ENCODE assay signal across 1 cellular context in the genomic region with DNA sequence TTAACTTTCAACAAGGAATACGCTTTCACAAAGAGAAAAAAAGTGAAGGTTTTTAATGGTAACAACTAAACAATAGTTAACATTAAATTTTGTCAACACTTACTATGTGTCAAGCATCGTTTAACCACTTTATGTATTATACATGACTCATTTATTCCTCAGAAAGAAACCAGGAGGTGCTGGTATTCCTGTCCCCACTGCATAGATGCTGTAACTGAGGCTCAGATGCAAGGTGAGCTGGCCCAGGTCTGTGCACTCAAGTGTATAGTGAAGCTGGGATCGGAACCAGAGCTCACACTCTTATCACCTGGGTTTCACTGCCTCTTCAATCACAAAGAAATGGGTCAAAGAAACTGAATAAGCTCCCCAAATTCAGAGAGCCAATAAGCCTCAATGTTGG.
TF ChIP-seq lines count a peak whose summit lies in the region.

No MANE protein-coding gene starts in this region.

TF ChIP-seq in IMR-90, 13 proteins besides CTCF, POLR2A, EP300 and RAD21:
- TF ChIP-seq CHD1 (IDR thresholded peaks at IDR 0.05; ENCODE audit: low read depth, low read length) (no peak), FOS (IDR thresholded peaks at IDR 0.05; ENCODE audit: low read depth, low read length) (no peak), RFX5 (IDR thresholded peaks at IDR 0.05; ENCODE audit: low read depth, low read length) (no peak), MXI1 (IDR thresholded peaks at IDR 0.05; ENCODE audit: borderline replicate concordance, low read depth, low read length) (no peak), CEBPB (IDR thresholded peaks at IDR 0.05; ENCODE audit: low read depth, low read length) (no peak), USF2 (IDR thresholded peaks at IDR 0.05; ENCODE audit: low read depth, low read length) (no peak), MAFK (IDR thresholded peaks at IDR 0.05; ENCODE audit: low read depth, low read length) (no peak), NFE2L2 (IDR thresholded peaks at IDR 0.05; ENCODE audit: low read depth, low read length) (no peak), BHLHE40 (IDR thresholded peaks at IDR 0.05; ENCODE audit: low read depth, low read length) (no peak), MAZ (IDR thresholded peaks at IDR 0.05; ENCODE audit: borderline replicate concordance, low read depth, low read length) (no peak), SMC3 (IDR thresholded peaks at IDR 0.05; ENCODE audit: low read depth, low read length) (no peak), RCOR1 (IDR thresholded peaks at IDR 0.05; ENCODE audit: insufficient replicate concordance, low read length) (no peak)
- TF ChIP-seq, protein P1, sequence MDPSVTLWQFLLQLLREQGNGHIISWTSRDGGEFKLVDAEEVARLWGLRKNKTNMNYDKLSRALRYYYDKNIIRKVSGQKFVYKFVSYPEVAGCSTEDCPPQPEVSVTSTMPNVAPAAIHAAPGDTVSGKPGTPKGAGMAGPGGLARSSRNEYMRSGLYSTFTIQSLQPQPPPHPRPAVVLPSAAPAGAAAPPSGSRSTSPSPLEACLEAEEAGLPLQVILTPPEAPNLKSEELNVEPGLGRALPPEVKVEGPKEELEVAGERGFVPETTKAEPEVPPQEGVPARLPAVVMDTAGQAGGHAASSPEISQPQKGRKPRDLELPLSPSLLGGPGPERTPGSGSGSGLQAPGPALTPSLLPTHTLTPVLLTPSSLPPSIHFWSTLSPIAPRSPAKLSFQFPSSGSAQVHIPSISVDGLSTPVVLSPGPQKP (IDR thresholded peaks at IDR 0.05; ENCODE audit: borderline replicate concordance, low read depth, low read length), result no peak
